Comparison of ENCODE assay signal across 1 cellular context in the genomic region with DNA sequence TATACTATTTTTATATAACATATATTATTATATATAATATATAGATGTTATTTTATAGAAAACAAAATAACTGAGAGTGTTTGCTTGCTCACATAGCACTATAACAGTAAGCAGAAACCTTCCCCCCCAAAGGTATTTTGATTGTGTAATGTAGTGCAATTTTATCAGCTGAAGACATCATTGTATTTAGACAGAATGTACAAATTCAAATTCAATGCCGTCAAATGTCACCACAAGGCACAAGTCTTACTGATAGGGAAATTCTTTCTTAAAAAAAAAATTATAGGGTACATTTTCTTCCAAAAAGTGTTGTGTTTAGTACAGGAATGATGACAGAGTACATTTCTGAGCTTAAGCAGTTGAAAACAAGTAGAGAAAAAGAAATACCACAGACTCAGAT.
TF ChIP-seq lines count a peak whose summit lies in the region.

No MANE protein-coding gene starts in this region.

TF ChIP-seq in GM23338, 12 proteins besides CTCF, POLR2A, EP300 and RAD21 (continued from another document):
- TF ChIP-seq, protein P1, sequence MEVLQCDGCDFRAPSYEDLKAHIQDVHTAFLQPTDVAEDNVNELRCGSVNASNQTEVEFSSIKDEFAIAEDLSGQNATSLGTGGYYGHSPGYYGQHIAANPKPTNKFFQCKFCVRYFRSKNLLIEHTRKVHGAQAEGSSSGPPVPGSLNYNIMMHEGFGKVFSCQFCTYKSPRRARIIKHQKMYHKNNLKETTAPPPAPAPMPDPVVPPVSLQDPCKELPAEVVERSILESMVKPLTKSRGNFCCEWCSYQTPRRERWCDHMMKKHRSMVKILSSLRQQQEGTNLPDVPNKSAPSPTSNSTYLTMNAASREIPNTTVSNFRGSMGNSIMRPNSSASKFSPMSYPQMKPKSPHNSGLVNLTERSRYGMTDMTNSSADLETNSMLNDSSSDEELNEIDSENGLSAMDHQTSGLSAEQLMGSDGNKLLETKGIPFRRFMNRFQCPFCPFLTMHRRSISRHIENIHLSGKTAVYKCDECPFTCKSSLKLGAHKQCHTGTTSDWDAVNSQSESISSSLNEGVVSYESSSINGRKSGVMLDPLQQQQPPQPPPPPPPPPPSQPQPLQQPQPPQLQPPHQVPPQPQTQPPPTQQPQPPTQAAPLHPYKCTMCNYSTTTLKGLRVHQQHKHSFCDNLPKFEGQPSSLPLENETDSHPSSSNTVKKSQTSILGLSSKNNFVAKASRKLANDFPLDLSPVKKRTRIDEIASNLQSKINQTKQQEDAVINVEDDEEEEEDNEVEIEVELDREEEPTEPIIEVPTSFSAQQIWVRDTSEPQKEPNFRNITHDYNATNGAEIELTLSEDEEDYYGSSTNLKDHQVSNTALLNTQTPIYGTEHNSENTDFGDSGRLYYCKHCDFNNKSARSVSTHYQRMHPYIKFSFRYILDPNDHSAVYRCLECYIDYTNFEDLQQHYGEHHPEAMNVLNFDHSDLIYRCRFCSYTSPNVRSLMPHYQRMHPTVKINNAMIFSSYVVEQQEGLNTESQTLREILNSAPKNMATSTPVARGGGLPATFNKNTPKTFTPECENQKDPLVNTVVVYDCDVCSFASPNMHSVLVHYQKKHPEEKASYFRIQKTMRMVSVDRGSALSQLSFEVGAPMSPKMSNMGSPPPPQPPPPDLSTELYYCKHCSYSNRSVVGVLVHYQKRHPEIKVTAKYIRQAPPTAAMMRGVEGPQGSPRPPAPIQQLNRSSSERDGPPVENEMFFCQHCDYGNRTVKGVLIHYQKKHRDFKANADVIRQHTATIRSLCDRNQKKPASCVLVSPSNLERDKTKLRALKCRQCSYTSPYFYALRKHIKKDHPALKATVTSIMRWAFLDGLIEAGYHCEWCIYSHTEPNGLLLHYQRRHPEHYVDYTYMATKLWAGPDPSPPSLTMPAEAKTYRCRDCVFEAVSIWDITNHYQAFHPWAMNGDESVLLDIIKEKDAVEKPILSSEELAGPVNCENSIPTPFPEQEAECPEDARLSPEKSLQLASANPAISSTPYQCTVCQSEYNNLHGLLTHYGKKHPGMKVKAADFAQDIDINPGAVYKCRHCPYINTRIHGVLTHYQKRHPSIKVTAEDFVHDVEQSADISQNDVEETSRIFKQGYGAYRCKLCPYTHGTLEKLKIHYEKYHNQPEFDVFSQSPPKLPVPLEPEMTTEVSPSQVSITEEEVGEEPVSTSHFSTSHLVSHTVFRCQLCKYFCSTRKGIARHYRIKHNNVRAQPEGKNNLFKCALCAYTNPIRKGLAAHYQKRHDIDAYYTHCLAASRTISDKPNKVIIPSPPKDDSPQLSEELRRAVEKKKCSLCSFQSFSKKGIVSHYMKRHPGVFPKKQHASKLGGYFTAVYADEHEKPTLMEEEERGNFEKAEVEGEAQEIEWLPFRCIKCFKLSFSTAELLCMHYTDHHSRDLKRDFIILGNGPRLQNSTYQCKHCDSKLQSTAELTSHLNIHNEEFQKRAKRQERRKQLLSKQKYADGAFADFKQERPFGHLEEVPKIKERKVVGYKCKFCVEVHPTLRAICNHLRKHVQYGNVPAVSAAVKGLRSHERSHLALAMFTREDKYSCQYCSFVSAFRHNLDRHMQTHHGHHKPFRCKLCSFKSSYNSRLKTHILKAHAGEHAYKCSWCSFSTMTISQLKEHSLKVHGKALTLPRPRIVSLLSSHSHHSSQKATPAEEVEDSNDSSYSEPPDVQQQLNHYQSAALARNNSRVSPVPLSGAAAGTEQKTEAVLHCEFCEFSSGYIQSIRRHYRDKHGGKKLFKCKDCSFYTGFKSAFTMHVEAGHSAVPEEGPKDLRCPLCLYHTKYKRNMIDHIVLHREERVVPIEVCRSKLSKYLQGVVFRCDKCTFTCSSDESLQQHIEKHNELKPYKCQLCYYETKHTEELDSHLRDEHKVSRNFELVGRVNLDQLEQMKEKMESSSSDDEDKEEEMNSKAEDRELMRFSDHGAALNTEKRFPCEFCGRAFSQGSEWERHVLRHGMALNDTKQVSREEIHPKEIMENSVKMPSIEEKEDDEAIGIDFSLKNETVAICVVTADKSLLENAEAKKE (CRISPR knock-in tag; IDR thresholded peaks at IDR 0.05) = no peak
